In genomic region chr4:38236003-38236402, GRCh38 we compare ENCODE assay signal across 19 cellular contexts.
DNase-seq lines count a peak whose midpoint lies in the region; ATAC-seq, FAIRE-seq and TF ChIP-seq lines count a peak whose summit lies in the region.
"Had no signal": no experiment of that assay in that cellular context is flagged by ENCODE, and none has a peak within 500 bp of the region (broad histone marks: within the 10 kb centered on the region; RNA-seq: fewer than 3 reads in every experiment).

No MANE protein-coding gene starts in this region.

- no peak for TF ChIP-seq CTCF in Calu3 (IDR thresholded peaks at IDR 0.05; ENCODE audit: unreplicated experiment)
- no peak for TF ChIP-seq CTCF in ascending aorta (IDR thresholded peaks at IDR 0.05)
- TF ChIP-seq CTCF in D721Med (IDR thresholded peaks at IDR 0.05; ENCODE audit: insufficient read depth, missing control alignments): no peak
- no peak for TF ChIP-seq CTCF in MM.1S (IDR thresholded peaks at IDR 0.05; ENCODE audit: low read length)

- H3K9me2 ChIP-seq in MM.1S (replicated peaks; ENCODE audit: insufficient read depth, low read length): no peaks in the 10 kb centered on the region

- H3K4me1 Mint-ChIP-seq in Calu3 (ENCODE audit: low read depth, unreplicated experiment): peaks cover 38% of the 10 kb centered on the region
- no peaks in the 10 kb centered on the region for H3K4me1 Mint-ChIP-seq in stimulated activated effector memory CD8-positive, alpha-beta T cell treated with anti-CD3 and anti-CD28 coated beads, Interleukin-12 subunit alpha, Interleukin-12 subunit beta, amount 100 ng/mL, for 72 hours
- H3K4me1 Mint-ChIP-seq: B cell had no signal

- no peak overlapping the region for H3K9ac ChIP-seq in muscle layer of colon (ENCODE audit: low read length)
- peak overlapping the region in 1 of 2 donors; percentile 31 for H3K9ac ChIP-seq in stomach smooth muscle (ENCODE audit: low read length in 2 of 2)
- H3K9ac ChIP-seq in MM.1S (ENCODE audit: low read length): no peak overlapping the region

- intact Hi-C loops in Calu3 (cut with micrococcal nuclease; ENCODE audit: unreplicated experiment) (no loop called here), ascending aorta (cut with DNase I) (no loop called here)

- DNase-seq in Calu3: no peak
- no peak for DNase-seq in ascending aorta (ENCODE audit: low spot score in 2 of 2)
- no peak for DNase-seq in stimulated activated effector memory CD8-positive, alpha-beta T cell treated with anti-CD3 and anti-CD28 coated beads, Interleukin-12 subunit alpha, Interleukin-12 subunit beta, amount 100 ng/mL, for 72 hours (ENCODE audit: low spot score in 2 of 2)
- DNase-seq in activated CD4-positive, CD25-positive, alpha-beta regulatory T cell (lab: John Stamatoyannopoulos, UW): no peak
- no peak for DNase-seq in D721Med (ENCODE audit: insufficient read length, low spot score)
- DNase-seq in MM.1S: no peak
- DNase-seq: C1 segment of cervical spinal cord; CD4-positive, alpha-beta T cell; DMS153; DMS79 treated with DMSO at 0.1 percent for 48 hours; EL had no signal

- H3K9me3 Mint-ChIP-seq in Calu3 (ENCODE audit: low read depth, unreplicated experiment): no peaks in the 10 kb centered on the region
- no peaks in the 10 kb centered on the region for H3K9me3 Mint-ChIP-seq in stimulated activated effector memory CD8-positive, alpha-beta T cell treated with anti-CD3 and anti-CD28 coated beads, Interleukin-12 subunit alpha, Interleukin-12 subunit beta, amount 100 ng/mL, for 72 hours
- H3K9me3 Mint-ChIP-seq: CD4-positive, alpha-beta T cell had no signal

- H3K4me1 ChIP-seq in ascending aorta (peaks cover 0 to 12% of the 10 kb centered on the region in 2 donors), muscle layer of colon (ENCODE audit: insufficient read depth, low read length) (peaks cover 22% of the 10 kb centered on the region), stomach smooth muscle (ENCODE audit: control insufficient read depth, insufficient read depth, low read length) (peaks cover 21% of the 10 kb centered on the region), MM.1S (ENCODE audit: low read length) (no peaks in the 10 kb centered on the region)
- H3K4me1 ChIP-seq: HAP-1 had no signal

- peak overlapping the region; percentile 12 to 24 for H3K27ac ChIP-seq in ascending aorta
- peak overlapping the region; percentile 31 for H3K27ac ChIP-seq in muscle layer of colon (ENCODE audit: low read depth, low read length)
- peak overlapping the region; percentile 8 for H3K27ac ChIP-seq in stomach smooth muscle (ENCODE audit: low read length)
- H3K27ac ChIP-seq in MM.1S (ENCODE audit: low read length): no peak overlapping the region

- ATAC-seq in stimulated activated effector memory CD8-positive, alpha-beta T cell treated with anti-CD3 and anti-CD28 coated beads, Interleukin-12 subunit alpha, Interleukin-12 subunit beta, amount 100 ng/mL, for 72 hours: no peak

- no peak overlapping the region for H3K4me3 ChIP-seq in ascending aorta
- no peak overlapping the region for H3K4me3 ChIP-seq in muscle layer of colon (ENCODE audit: low read depth in 1 of 2, low read length in 2 of 2)
- H3K4me3 ChIP-seq in stomach smooth muscle (ENCODE audit: low read length in 2 of 2): no peak overlapping the region
- H3K4me3 ChIP-seq in MM.1S (ENCODE audit: low read length): no peak overlapping the region
- H3K4me3 ChIP-seq: HAP-1 had no signal

- no TSS peak for BruUV-seq in Calu3 (replicated peaks; lab: Mats Ljungman, UMichigan)

- H3K4me2 ChIP-seq in MM.1S (ENCODE audit: low read depth, low read length): no peak overlapping the region

- H4K20me1 ChIP-seq in MM.1S (ENCODE audit: insufficient read depth, low read length): no peaks in the 10 kb centered on the region

- H3K79me2 ChIP-seq in MM.1S (ENCODE audit: low read length): no peaks in the 10 kb centered on the region

- no peak for FAIRE-seq in D721Med (lab: Jason Lieb, UNC)
- FAIRE-seq: G401.6, GM12892, GM19239, H1 had no signal

- H3K27ac Mint-ChIP-seq in Calu3 (ENCODE audit: unreplicated experiment): peak overlapping the region; percentile 83
- no peak overlapping the region for H3K27ac Mint-ChIP-seq in stimulated activated effector memory CD8-positive, alpha-beta T cell treated with anti-CD3 and anti-CD28 coated beads, Interleukin-12 subunit alpha, Interleukin-12 subunit beta, amount 100 ng/mL, for 72 hours
- H3K27ac Mint-ChIP-seq: B cell; CD4-positive, alpha-beta T cell had no signal

- peaks cover under 1% of the 10 kb centered on the region for H3K36me3 Mint-ChIP-seq in Calu3 (ENCODE audit: insufficient read depth, unreplicated experiment)
- no peaks in the 10 kb centered on the region for H3K36me3 Mint-ChIP-seq in stimulated activated effector memory CD8-positive, alpha-beta T cell treated with anti-CD3 and anti-CD28 coated beads, Interleukin-12 subunit alpha, Interleukin-12 subunit beta, amount 100 ng/mL, for 72 hours

- H2AFZ ChIP-seq in MM.1S (ENCODE audit: low read length): no peak overlapping the region

- H3F3A ChIP-seq in MM.1S (ENCODE audit: insufficient read depth, low read length): no peaks in the 10 kb centered on the region

- CTCF ChIA-PET in Calu3 (lab: Charles Lee): no interaction called here

- no peaks in the 10 kb centered on the region for H3K27me3 Mint-ChIP-seq in Calu3 (ENCODE audit: unreplicated experiment)
- H3K27me3 Mint-ChIP-seq: CD4-positive, alpha-beta T cell had no signal

- no peak overlapping the region for H3K4me3 Mint-ChIP-seq in Calu3 (ENCODE audit: low read depth, unreplicated experiment)
- H3K4me3 Mint-ChIP-seq in stimulated activated effector memory CD8-positive, alpha-beta T cell treated with anti-CD3 and anti-CD28 coated beads, Interleukin-12 subunit alpha, Interleukin-12 subunit beta, amount 100 ng/mL, for 72 hours: no peak overlapping the region
- H3K4me3 Mint-ChIP-seq: B cell; CD4-positive, alpha-beta T cell had no signal

- H3K9me3 ChIP-seq in ascending aorta (no peaks in the 10 kb centered on the region), muscle layer of colon (ENCODE audit: low read length) (no peaks in the 10 kb centered on the region), stomach smooth muscle (ENCODE audit: control insufficient read depth in 2 of 2, low read length in 2 of 2) (no peaks in the 10 kb centered on the region), MM.1S (replicated peaks; ENCODE audit: insufficient read depth, low read length) (no peaks in the 10 kb centered on the region)
- H3K9me3 ChIP-seq: HAP-1 had no signal

- H3K27me3 ChIP-seq in ascending aorta (no peaks in the 10 kb centered on the region), muscle layer of colon (ENCODE audit: control insufficient read depth in 1 of 2, insufficient read depth in 2 of 2, low read length in 2 of 2) (no peaks in the 10 kb centered on the region), stomach smooth muscle (ENCODE audit: control insufficient read depth in 1 of 2, insufficient read depth in 2 of 2, low read length in 2 of 2) (no peaks in the 10 kb centered on the region), MM.1S (replicated peaks; ENCODE audit: insufficient read depth, low read length) (no peaks in the 10 kb centered on the region)

- H3K36me3 ChIP-seq in ascending aorta (no peaks in the 10 kb centered on the region), muscle layer of colon (ENCODE audit: insufficient read depth, low read length) (no peaks in the 10 kb centered on the region), stomach smooth muscle (ENCODE audit: control insufficient read depth in 2 of 2, insufficient read depth in 2 of 2, low read length in 2 of 2) (no peaks in the 10 kb centered on the region), MM.1S (replicated peaks; ENCODE audit: insufficient read depth, low read length) (no peaks in the 10 kb centered on the region)
- H3K36me3 ChIP-seq: HAP-1 had no signal
